In the genomic region with DNA sequence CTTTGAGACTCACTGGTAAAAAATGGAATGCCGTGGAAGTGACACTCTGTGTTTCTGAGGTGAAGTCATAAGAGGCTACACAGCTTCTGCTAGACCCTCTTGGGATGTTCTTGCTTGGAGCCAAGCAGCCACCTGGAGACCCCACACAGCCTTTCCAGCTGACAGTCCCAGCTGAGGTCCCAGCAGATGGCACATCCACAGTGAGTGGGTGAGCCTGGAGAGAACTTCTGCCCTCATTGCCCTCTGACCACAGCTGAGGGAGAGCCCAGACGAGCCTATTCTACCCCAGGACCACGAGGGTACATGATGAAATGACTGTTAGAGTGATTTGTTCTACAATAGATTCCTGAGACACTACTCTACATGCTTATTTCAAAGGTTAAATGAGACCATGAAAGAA, we compare ENCODE assay signal across 22 cellular contexts. TPM values are rescaled to one million over a fixed set of nuclear protein-coding genes. Genes with fewer than 3 reads are reported as not detected.
"Had no signal": no experiment of that assay in that cellular context is flagged by ENCODE, and none has a peak within 500 bp of the region (broad histone marks: within the 10 kb centered on the region; RNA-seq: fewer than 3 reads in every experiment).

No MANE protein-coding gene starts in this region.

- H3K36me3 Mint-ChIP-seq: immature natural killer cell, memory B cell, natural killer cell had no signal

- H3K4me3 Mint-ChIP-seq: immature natural killer cell; memory B cell; natural killer cell; stimulated activated naive CD8-positive, alpha-beta T cell treated with anti-CD3 and anti-CD28 coated beads, Interleukin-15, amount 100 ng/mL, for 72 hours had no signal

- DNase-seq: colonic mucosa; dermis blood vessel endothelial cell; effector memory CD4-positive, alpha-beta T cell; erythroblast; hypothalamus; immature natural killer cell; natural killer cell; sigmoid colon; spleen; stimulated activated CD4-positive, alpha-beta T cell treated with anti-CD3 and anti-CD28 coated beads, Interleukin-2, amount 100 ng/mL, for 48 hours; stimulated activated naive CD4-positive, alpha-beta T cell; stimulated activated naive CD8-positive, alpha-beta T cell treated with anti-CD3 and anti-CD28 coated beads, Interleukin-15, amount 100 ng/mL, for 72 hours; transverse colon had no signal

- H3K27me3 ChIP-seq: colonic mucosa, neutrophil, right atrium auricular region, sigmoid colon, spleen, suprapubic skin, transverse colon, vagina had no signal

- H3K27ac Mint-ChIP-seq: immature natural killer cell, memory B cell, natural killer cell had no signal

- H3K4me1 Mint-ChIP-seq: immature natural killer cell; memory B cell; natural killer cell; stimulated activated naive CD8-positive, alpha-beta T cell treated with anti-CD3 and anti-CD28 coated beads, Interleukin-15, amount 100 ng/mL, for 72 hours had no signal

- H3K27ac ChIP-seq: colonic mucosa, neutrophil, prostate gland, right atrium auricular region, sigmoid colon, skin epidermis, spleen, suprapubic skin, transverse colon, vagina had no signal

- ATAC-seq: natural killer cell had no signal

- H3K36me3 ChIP-seq: colonic mucosa, neutrophil, prostate gland, right atrium auricular region, sigmoid colon, spleen, suprapubic skin, transverse colon, vagina had no signal

- H3K9me3 Mint-ChIP-seq: natural killer cell; stimulated activated naive CD8-positive, alpha-beta T cell treated with anti-CD3 and anti-CD28 coated beads, Interleukin-15, amount 100 ng/mL, for 72 hours had no signal

- H3K4me3 ChIP-seq: colonic mucosa, lung, prostate gland, right atrium auricular region, sigmoid colon, skin epidermis, spleen, suprapubic skin, transverse colon, vagina had no signal

- H3K9me3 ChIP-seq: colonic mucosa, neutrophil, prostate gland, right atrium auricular region, sigmoid colon, spleen, suprapubic skin, transverse colon, vagina had no signal

- H3K4me1 ChIP-seq: colonic mucosa, prostate gland, right atrium auricular region, sigmoid colon, spleen, suprapubic skin, transverse colon had no signal

RNA-seq across cellular contexts. Expression of gene CXCL12, which starts 44.3 kb away (rescaled TPM):
- total RNA-seq: natural killer cell had no signal
- polyA plus RNA-seq: immature natural killer cell, keratinocyte had no signal
